13 cellular contexts compared by ENCODE assay signal in genomic region chr14:101119830-101120571, GRCh38.
DNase-seq lines count a peak whose midpoint lies in the region; ATAC-seq and TF ChIP-seq lines count a peak whose summit lies in the region.
"Had no signal": no experiment of that assay in that cellular context is flagged by ENCODE, and none has a peak within 500 bp of the region (broad histone marks: within the 10 kb centered on the region; RNA-seq: fewer than 3 reads in every experiment).

No MANE protein-coding gene starts in this region.

- H3K9me2 ChIP-seq in Loucy (replicated peaks; ENCODE audit: low read depth, low read length), result no peaks in the 10 kb centered on the region

- BruUV-seq in A673 (replicated peaks; lab: Mats Ljungman, UMichigan), result no TSS peak

- no peaks in the 10 kb centered on the region for H3K79me1 ChIP-seq in neuronal stem cell (ENCODE audit: low read depth, low read length)
- H3K79me1 ChIP-seq in mesenchymal stem cell (replicated peaks; ENCODE audit: low read length, poor library complexity, severe bottlenecking), result no peaks in the 10 kb centered on the region

- no peak overlapping the region for H3K27ac Mint-ChIP-seq in glutamatergic neuron (ENCODE audit: unreplicated experiment)

- intact Hi-C loops in A673 (cut with micrococcal nuclease; ENCODE audit: unreplicated experiment), result no loop called here

- H3K4me2 ChIP-seq in Loucy (ENCODE audit: low read depth, low read length, poor library complexity, severe bottlenecking), result peak overlapping the region; percentile 86
- no peak overlapping the region for H3K4me2 ChIP-seq in neuronal stem cell (ENCODE audit: insufficient read depth, low read length, poor library complexity, severe bottlenecking)
- no peak overlapping the region for H3K4me2 ChIP-seq in mesenchymal stem cell (ENCODE audit: low read length, poor library complexity, severe bottlenecking)

- H2BK12ac ChIP-seq in neuronal stem cell (ENCODE audit: low read length) (no peak overlapping the region), mesenchymal stem cell (ENCODE audit: low read length in 2 of 2) (no peak overlapping the region)

- peak overlapping the region; percentile 61 for H3K27ac ChIP-seq in A673 (ENCODE audit: low read depth, low read length, poor library complexity, severe bottlenecking)
- no peak overlapping the region for H3K27ac ChIP-seq in neuronal stem cell (replicated peaks; ENCODE audit: low read length)
- H3K27ac ChIP-seq in mesenchymal stem cell (ENCODE audit: low read length, poor library complexity, severe bottlenecking), result no peak overlapping the region

- H3K23ac ChIP-seq in neuronal stem cell (ENCODE audit: low read depth, low read length, poor library complexity), result no peak overlapping the region
- no peak overlapping the region for H3K23ac ChIP-seq in mesenchymal stem cell (ENCODE audit: low read length in 2 of 2)

- peaks cover 38% of the 10 kb centered on the region for H3K79me2 ChIP-seq in Loucy (ENCODE audit: insufficient read depth, low read length)

- DNase-seq in A673 (ENCODE audit: low spot score) (peak; percentile 7), glutamatergic neuron (peak; percentile 24), neuronal stem cell (ENCODE audit: low spot score) (no peak), mesenchymal stem cell (no peak), NCI-H82 treated with DMSO at 0.1 percent for 48 hours (lab: John Stamatoyannopoulos, UW; ENCODE audit: unreplicated experiment) (no peak)
- DNase-seq in activated CD4-positive, alpha-beta T cell treated with anti-CD3 and anti-CD28 coated beads for 48 hours, result no peak
- DNase-seq: activated CD4-positive, CD25-positive, alpha-beta regulatory T cell treated with anti-CD3 and anti-CD28 coated beads, Interleukin-2, amount 50 U/mL, for 72 hours; NCI-H1105 treated with DMSO at 0.1 percent for 48 hours; stimulated activated CD4-positive, alpha-beta T cell treated with anti-CD3 and anti-CD28 coated beads, Interleukin-4, amount 100 ng/mL, for 24 hours had no signal

- H3K4ac ChIP-seq in neuronal stem cell (ENCODE audit: low read length) (no peak overlapping the region), mesenchymal stem cell (ENCODE audit: low read depth in 1 of 2, low read length in 2 of 2) (no peak overlapping the region)

- CTCF ChIA-PET in A673 (lab: Charles Lee), result no interaction called here

- H3K36me3 Mint-ChIP-seq in glutamatergic neuron (ENCODE audit: unreplicated experiment), result no peaks in the 10 kb centered on the region

- H2BK15ac ChIP-seq in neuronal stem cell (ENCODE audit: low read length) (no peak overlapping the region), mesenchymal stem cell (ENCODE audit: low read depth, poor library complexity, severe bottlenecking) (no peak overlapping the region)

- H4K8ac ChIP-seq in neuronal stem cell (ENCODE audit: low read depth, low read length), result no peak overlapping the region
- H4K8ac ChIP-seq in mesenchymal stem cell (ENCODE audit: low read length), result no peak overlapping the region

- no peak overlapping the region for H3K4me3 ChIP-seq in A673 (ENCODE audit: low read depth, low read length, poor library complexity, severe bottlenecking)
- H3K4me3 ChIP-seq in Loucy (ENCODE audit: low read length, poor library complexity, severe bottlenecking), result peak overlapping the region; percentile 84
- H3K4me3 ChIP-seq in neuronal stem cell (ENCODE audit: low read length in 2 of 2), result no peak overlapping the region
- H3K4me3 ChIP-seq in mesenchymal stem cell (ENCODE audit: insufficient read depth in 1 of 2, low read depth in 1 of 2, low read length in 2 of 2), result no peak overlapping the region
- H3K4me3 ChIP-seq: body of pancreas had no signal

- no peak overlapping the region for H3K14ac ChIP-seq in neuronal stem cell (ENCODE audit: low read length)
- H3K14ac ChIP-seq in mesenchymal stem cell (ENCODE audit: low read length in 2 of 2), result no peak overlapping the region

- H3K4me1 ChIP-seq in A673 (ENCODE audit: insufficient read depth, low read length, poor library complexity, severe bottlenecking), result peaks cover 23% of the 10 kb centered on the region
- H3K4me1 ChIP-seq in Loucy (ENCODE audit: insufficient read depth, low read length, poor library complexity, severe bottlenecking), result peaks cover 41% of the 10 kb centered on the region
- H3K4me1 ChIP-seq in neuronal stem cell (ENCODE audit: control insufficient read depth in 2 of 2, insufficient read depth in 1 of 2, low read depth in 1 of 2, low read length in 2 of 2), result peaks cover 5 to 10% of the 10 kb centered on the region in 2 donors
- peaks cover 12% of the 10 kb centered on the region for H3K4me1 ChIP-seq in mesenchymal stem cell (ENCODE audit: control insufficient read depth, insufficient read depth, low read depth, low read length)
- H3K4me1 ChIP-seq: body of pancreas had no signal

- H3K36me3 ChIP-seq in A673 (ENCODE audit: insufficient read depth, low read length, poor library complexity, severe bottlenecking) (no peaks in the 10 kb centered on the region), Loucy (ENCODE audit: insufficient read depth, low read length) (no peaks in the 10 kb centered on the region), neuronal stem cell (replicated peaks in 1 of 2; ENCODE audit: control insufficient read depth in 2 of 2, insufficient read depth in 2 of 2, low read length in 2 of 2) (no peaks in the 10 kb centered on the region), mesenchymal stem cell (ENCODE audit: control insufficient read depth in 1 of 2, insufficient read depth in 2 of 2, low read depth in 1 of 2, low read length in 2 of 2) (no peaks in the 10 kb centered on the region)

- ATAC-seq in HG03108 (IDR thresholded peaks at IDR 0.05; ENCODE audit: unreplicated experiment), result no peak
- ATAC-seq: body of pancreas, Panc1 had no signal

- no peak overlapping the region for H3K4me3 Mint-ChIP-seq in glutamatergic neuron (ENCODE audit: unreplicated experiment)

- H3K18ac ChIP-seq in neuronal stem cell (ENCODE audit: low read length) (peak overlapping the region; percentile 15), mesenchymal stem cell (ENCODE audit: low read depth in 1 of 2, low read length in 2 of 2) (no peak overlapping the region)

- H3K27me3 ChIP-seq in A673 (replicated peaks; ENCODE audit: insufficient read depth, low read depth, low read length, poor library complexity) (no peaks in the 10 kb centered on the region), Loucy (ENCODE audit: insufficient read depth, low read length, poor library complexity, severe bottlenecking) (no peaks in the 10 kb centered on the region), neuronal stem cell (ENCODE audit: control insufficient read depth in 3 of 3, insufficient read depth in 3 of 3, low read depth in 1 of 3, low read length in 3 of 3) (no peaks in the 10 kb centered on the region), mesenchymal stem cell (ENCODE audit: control insufficient read depth in 1 of 2, insufficient read depth in 1 of 2, low read length in 2 of 2) (peaks cover 0 to 59% of the 10 kb centered on the region in 2 experiments)
- H3K27me3 ChIP-seq: body of pancreas had no signal

- H4K91ac ChIP-seq in neuronal stem cell (ENCODE audit: low read depth, low read length, poor library complexity), result no peak overlapping the region
- no peak overlapping the region for H4K91ac ChIP-seq in mesenchymal stem cell (ENCODE audit: low read length)

- H4K20me1 ChIP-seq in Loucy (ENCODE audit: insufficient read depth, low read length, poor library complexity, severe bottlenecking), result no peaks in the 10 kb centered on the region

- H3K9me3 Mint-ChIP-seq in glutamatergic neuron (ENCODE audit: unreplicated experiment), result peaks cover 3% of the 10 kb centered on the region

- H2AK5ac ChIP-seq in neuronal stem cell (ENCODE audit: low read depth, low read length), result no peak overlapping the region
- H2AK5ac ChIP-seq in mesenchymal stem cell (ENCODE audit: low read length, severe bottlenecking), result no peak overlapping the region

- no CpG with 5 or more reads among the region's 20 CpGs for WGBS in neuronal stem cell (ENCODE audit: extremely low coverage in 2 of 2, insufficient read length in 2 of 2, insufficient replicate concordance in 1 of 2), 2 donors
- 70% methylated on average over 19 of the region's 20 CpGs for WGBS in mesenchymal stem cell

- H3K4me1 Mint-ChIP-seq in glutamatergic neuron (ENCODE audit: low read depth, unreplicated experiment), result peaks cover 4% of the 10 kb centered on the region

- H3K9me3 ChIP-seq in A673 (ENCODE audit: low read depth, low read length, poor library complexity, severe bottlenecking) (no peaks in the 10 kb centered on the region), Loucy (ENCODE audit: insufficient read depth, low read depth, low read length) (no peaks in the 10 kb centered on the region), neuronal stem cell (replicated peaks in 1 of 2; ENCODE audit: control insufficient read depth in 2 of 2, insufficient read depth in 1 of 2, low read depth in 1 of 2, low read length in 2 of 2) (peaks cover 0 to 2% of the 10 kb centered on the region in 2 donors), mesenchymal stem cell (ENCODE audit: control insufficient read depth, low read length) (no peaks in the 10 kb centered on the region)
- H3K9me3 ChIP-seq: body of pancreas had no signal

- H3K27me3 Mint-ChIP-seq in glutamatergic neuron (ENCODE audit: unreplicated experiment), result peaks cover 3% of the 10 kb centered on the region

- no peak overlapping the region for H2AFZ ChIP-seq in Loucy (ENCODE audit: low read length)
- peak overlapping the region; percentile 74 for H2AFZ ChIP-seq in neuronal stem cell (ENCODE audit: low read length)
- no peak overlapping the region for H2AFZ ChIP-seq in mesenchymal stem cell (ENCODE audit: low read depth, low read length)

- H2BK120ac ChIP-seq in neuronal stem cell (ENCODE audit: low read depth, low read length) (no peak overlapping the region), mesenchymal stem cell (ENCODE audit: low read depth, low read length) (no peak overlapping the region)

- no peak overlapping the region for H2BK5ac ChIP-seq in neuronal stem cell (ENCODE audit: low read length)
- H2BK5ac ChIP-seq in mesenchymal stem cell (ENCODE audit: low read depth, low read length, poor library complexity, severe bottlenecking), result no peak overlapping the region

- no peaks in the 10 kb centered on the region; the same call in 1 of the 2 replicates for H3F3A ChIP-seq in Loucy (ENCODE audit: low read depth)

- POLR2A ChIA-PET in A673 (lab: Charles Lee; ENCODE audit: low non-redundant PET), result interaction anchor here (0.6 kb wide), 1 partner anchor 18 kb away, joined by 4 read pairs; no protein-coding TSS in a partner anchor

- TF ChIP-seq CTCF in A673 (conservative IDR thresholded peaks at IDR 0.05; ENCODE audit: low read depth, low read length) (no peak), Loucy (conservative IDR thresholded peaks at IDR 0.05; ENCODE audit: low read length) (peak; percentile 37), glutamatergic neuron (IDR thresholded peaks at IDR 0.05; ENCODE audit: partially characterized antibody, unreplicated experiment) (no peak)

- H3K9ac ChIP-seq in Loucy (ENCODE audit: low read depth, low read length, poor library complexity, severe bottlenecking), result peak overlapping the region; percentile 95
- H3K9ac ChIP-seq in neuronal stem cell (ENCODE audit: low read depth, low read length, poor library complexity), result no peak overlapping the region
- no peak overlapping the region for H3K9ac ChIP-seq in mesenchymal stem cell (ENCODE audit: low read length)

Comparison
In these comparisons a context has a peak if more than half of its experiments do, and no peak if none do; other contexts are left out.
1. DNase-seq: peak in A673 (single experiment) and glutamatergic neuron (single experiment); none in neuronal stem cell (single experiment), activated CD4-positive, alpha-beta T cell treated with anti-CD3 and anti-CD28 coated beads for 48 hours (single experiment), mesenchymal stem cell (single experiment) and NCI-H82 treated with DMSO at 0.1 percent for 48 hours (single experiment).